In genomic region chr10:90912176-90912575, GRCh38 we compare ENCODE assay signal across 13 cellular contexts. TPM values are rescaled to one million over a fixed set of nuclear protein-coding genes. Genes with fewer than 3 reads are reported as not detected.
DNase-seq lines count a peak whose midpoint lies in the region; ATAC-seq, FAIRE-seq and TF ChIP-seq lines count a peak whose summit lies in the region.
"Had no signal": no experiment of that assay in that cellular context is flagged by ENCODE, and none has a peak within 500 bp of the region (broad histone marks: within the 10 kb centered on the region; RNA-seq: fewer than 3 reads in every experiment).

No MANE protein-coding gene starts in this region.

- H3K27ac ChIP-seq in keratinocyte (ENCODE audit: control insufficient read depth, insufficient read depth, low read length) (peak overlapping the region; percentile 41), testis (no peak overlapping the region), Peyer's patch (no peak overlapping the region)
- H3K27ac ChIP-seq: suprapubic skin had no signal

- H3K36me3 ChIP-seq in keratinocyte (ENCODE audit: control insufficient read depth in 2 of 2, extremely low read depth in 1 of 2, insufficient read depth in 2 of 2, low read length in 2 of 2), result no peaks in the 10 kb centered on the region
- H3K36me3 ChIP-seq in testis (ENCODE audit: low read depth, missing control alignments), result no peaks in the 10 kb centered on the region
- no peaks in the 10 kb centered on the region for H3K36me3 ChIP-seq in Peyer's patch

- H3K9me3 ChIP-seq in keratinocyte (ENCODE audit: control insufficient read depth, low read depth, low read length) (no peaks in the 10 kb centered on the region), testis (no peaks in the 10 kb centered on the region), Peyer's patch (no peaks in the 10 kb centered on the region)
- H3K9me3 ChIP-seq: suprapubic skin had no signal

- no peak for TF ChIP-seq CTCF in keratinocyte (optimal IDR thresholded peaks at IDR 0.05 in 1 of 3, IDR thresholded peaks at IDR 0.05 in 1 of 3, conservative IDR thresholded peaks at IDR 0.05 in 1 of 3; ENCODE audit: extremely low read depth in 1 of 3, insufficient read depth in 2 of 3, low read length in 3 of 3)
- TF ChIP-seq CTCF in testis (IDR thresholded peaks at IDR 0.05), result no peak
- TF ChIP-seq CTCF in Peyer's patch (IDR thresholded peaks at IDR 0.05), result no peak

- WGBS in testis, 2 donors, result 36 to 41% methylated on average over 4 of the region's 4 CpGs

- H3K4me1 ChIP-seq in keratinocyte (ENCODE audit: control insufficient read depth, extremely low read depth, insufficient read depth, low read length), result peaks cover 13% of the 10 kb centered on the region
- no peaks in the 10 kb centered on the region for H3K4me1 ChIP-seq in testis
- H3K4me1 ChIP-seq in Peyer's patch, result no peaks in the 10 kb centered on the region

- H3K9me1 ChIP-seq in keratinocyte (ENCODE audit: control insufficient read depth, extremely low read depth, insufficient read depth, low read length), result no peaks in the 10 kb centered on the region

- intact Hi-C loops in testis (cut with DNase I; ENCODE audit: low total_unique reads), result no loop called here

- DNase-seq in NCI-H1105 treated with DMSO at 0.1 percent for 48 hours (lab: John Stamatoyannopoulos, UW) (peak; percentile 26), NCI-H1105 (lab: John Stamatoyannopoulos, UW) (no peak), astrocyte of the hippocampus (ENCODE audit: low read depth, low spot score) (peak; percentile 37), keratinocyte (ENCODE audit: low read depth, low spot score) (peak; percentile 26), testis (peak; percentile 20), Peyer's patch (no peak), D341Med (ENCODE audit: low spot score) (no peak)
- DNase-seq: GOT3 had no signal

- peak; percentile 26 for FAIRE-seq in keratinocyte (lab: Jason Lieb, UNC)

- peak overlapping the region in 1 of 3 experiments; percentile 22 for H3K4me3 ChIP-seq in keratinocyte (ENCODE audit: control insufficient read depth in 2 of 3, extremely low read depth in 1 of 3, insufficient read depth in 2 of 3, low read depth in 1 of 3, low read length in 3 of 3)
- no peak overlapping the region for H3K4me3 ChIP-seq in testis
- H3K4me3 ChIP-seq in Peyer's patch, result no peak overlapping the region
- H3K4me3 ChIP-seq: suprapubic skin had no signal

- H3K79me2 ChIP-seq in keratinocyte (ENCODE audit: control insufficient read depth, insufficient read depth, low read length), result no peaks in the 10 kb centered on the region

- H4K20me1 ChIP-seq in keratinocyte (ENCODE audit: control insufficient read depth, extremely low read depth, insufficient read depth, low read length), result no peaks in the 10 kb centered on the region

- H3K27me3 ChIP-seq in keratinocyte (ENCODE audit: control insufficient read depth, extremely low read depth, insufficient read depth, low read length) (no peaks in the 10 kb centered on the region), testis (no peaks in the 10 kb centered on the region), Peyer's patch (no peaks in the 10 kb centered on the region)
- H3K27me3 ChIP-seq: suprapubic skin had no signal

- no peak overlapping the region for H3K9ac ChIP-seq in keratinocyte (ENCODE audit: control insufficient read depth, extremely low read depth, insufficient read depth, low read length)

- no peak for TF ChIP-seq POLR2A in testis (IDR thresholded peaks at IDR 0.05)
- no peak for TF ChIP-seq POLR2A in Peyer's patch (IDR thresholded peaks at IDR 0.05)

- H3K4me2 ChIP-seq in keratinocyte (ENCODE audit: control insufficient read depth, extremely low read depth, insufficient read depth, low read depth, low read length), result peak overlapping the region; percentile 79

- no peak overlapping the region for H2AFZ ChIP-seq in keratinocyte (ENCODE audit: control insufficient read depth, low read length)

- dilution Hi-C loops in keratinocyte (cut with MboI; ENCODE audit: extremely low pct_ligation_motif_present, low sequenced_read_pairs), result no loop called here

- no peak for ATAC-seq in HG02973 (IDR thresholded peaks at IDR 0.05; ENCODE audit: unreplicated experiment)

RNA-seq across cellular contexts. Expression of gene ANKRD1, which starts 8.7 kb away (rescaled TPM):
- polyA plus RNA-seq in keratinocyte, result 0.06 to 0.07 TPM (median 0.07 TPM) in 3 replicates
- 21.0 TPM for polyA plus RNA-seq in keratinocyte (2011; ENCODE audit: low read depth)
- 0.05 and 0.14 TPM in 2 replicates for polyA plus RNA-seq in keratinocyte (2011; cell fraction: cytosol; rRNA removed)
- polyA plus RNA-seq in keratinocyte (2011; cell fraction: nucleus; rRNA removed), result 0.20 and 0.33 TPM in 2 replicates
- 0.19 and 5.9 TPM in 2 replicates for polyA plus RNA-seq in keratinocyte (2012; ENCODE audit: low replicate concordance)
- not detected in 3 replicates for polyA minus RNA-seq in keratinocyte
- polyA minus RNA-seq in keratinocyte (2011; cell fraction: cytosol; rRNA and poly(A)+ RNA removed), result not detected
- polyA minus RNA-seq in keratinocyte (2011; cell fraction: nucleus; rRNA and poly(A)+ RNA removed), result not detected in 2 replicates
- total RNA-seq in testis, result under 1 TPM in 1 of 2 donors, not detected in 1; 0.19 TPM
- 2.1 TPM for polyA plus RNA-seq in testis (ENCODE audit: insufficient read depth, low read depth, low replicate concordance)
- not detected for total RNA-seq in Peyer's patch
- total RNA-seq: activated B cell treated with CpG ODN at 0.5 μM for 24 hours; left colon; naive thymus-derived CD8-positive, alpha-beta T cell had no signal
- polyA plus RNA-seq: naive thymus-derived CD8-positive, alpha-beta T cell had no signal

RNA-seq across cellular contexts. Expression of gene RPP30, which starts 40.4 kb away (rescaled TPM):
- polyA plus RNA-seq in keratinocyte, result 26.4 to 48.6 TPM (median 34.2 TPM) in 3 replicates
- polyA plus RNA-seq in keratinocyte (2011; ENCODE audit: low read depth), result 8.2 TPM
- polyA plus RNA-seq in keratinocyte (2011; cell fraction: cytosol; rRNA removed), result 23.0 and 35.5 TPM in 2 replicates
- 22.6 and 27.2 TPM in 2 replicates for polyA plus RNA-seq in keratinocyte (2011; cell fraction: nucleus; rRNA removed)
- 39.2 and 41.6 TPM in 2 replicates for polyA plus RNA-seq in keratinocyte (2012; ENCODE audit: low replicate concordance)
- 6.5 to 45.7 TPM (median 22.4 TPM) in 3 replicates for polyA minus RNA-seq in keratinocyte
- 20.9 TPM for polyA minus RNA-seq in keratinocyte (2011; cell fraction: cytosol; rRNA and poly(A)+ RNA removed)
- 14.4 and 20.7 TPM in 2 replicates for polyA minus RNA-seq in keratinocyte (2011; cell fraction: nucleus; rRNA and poly(A)+ RNA removed)
- total RNA-seq in testis, result 10 to 100 TPM; 55.7 to 57.5 TPM
- 62.6 TPM for polyA plus RNA-seq in testis (ENCODE audit: insufficient read depth, low read depth, low replicate concordance)
- 10 to 100 TPM; 16.4 to 53.6 (median 19.6) TPM for total RNA-seq in Peyer's patch

RNA-seq across cellular contexts. Expression of gene HTR7, which starts 54.3 kb away (rescaled TPM):
- polyA plus RNA-seq in keratinocyte (9.0 to 12.7 TPM (median 12.2 TPM) in 3 replicates), testis (ENCODE audit: insufficient read depth, low read depth, low replicate concordance) (26.2 TPM)
- 5.1 TPM for polyA plus RNA-seq in keratinocyte (2011; ENCODE audit: low read depth)
- polyA plus RNA-seq in keratinocyte (2011; cell fraction: cytosol; rRNA removed), result 8.5 and 11.4 TPM in 2 replicates
- polyA plus RNA-seq in keratinocyte (2011; cell fraction: nucleus; rRNA removed), result 11.7 and 12.2 TPM in 2 replicates
- 6.4 and 10.8 TPM in 2 replicates for polyA plus RNA-seq in keratinocyte (2012; ENCODE audit: low replicate concordance)
- polyA minus RNA-seq in keratinocyte, result 11.2 to 20.1 TPM (median 17.2 TPM) in 3 replicates
- polyA minus RNA-seq in keratinocyte (2011; cell fraction: cytosol; rRNA and poly(A)+ RNA removed), result 9.4 TPM
- polyA minus RNA-seq in keratinocyte (2011; cell fraction: nucleus; rRNA and poly(A)+ RNA removed), result 19.1 and 29.4 TPM in 2 replicates
- total RNA-seq in testis (1 to 10 TPM; 8.3 to 9.4 TPM), Peyer's patch (1 to 10 TPM in 1 of 4 donors, under 1 TPM in 3; 0.35 to 9.1 (median 0.85) TPM)
- total RNA-seq: activated B cell treated with CpG ODN at 0.5 μM for 24 hours; naive thymus-derived CD8-positive, alpha-beta T cell had no signal

Comparison
In these comparisons a context has a peak if more than half of its experiments do, and no peak if none do; other contexts are left out.
1. DNase-seq: peak in NCI-H1105 treated with DMSO at 0.1 percent for 48 hours (single experiment), astrocyte of the hippocampus (single experiment), keratinocyte (single experiment) and testis (single experiment); none in NCI-H1105 (single experiment), Peyer's patch (0 of 3) and D341Med (single experiment).